Comparison of ENCODE assay signal across 9 cellular contexts in the genomic region with DNA sequence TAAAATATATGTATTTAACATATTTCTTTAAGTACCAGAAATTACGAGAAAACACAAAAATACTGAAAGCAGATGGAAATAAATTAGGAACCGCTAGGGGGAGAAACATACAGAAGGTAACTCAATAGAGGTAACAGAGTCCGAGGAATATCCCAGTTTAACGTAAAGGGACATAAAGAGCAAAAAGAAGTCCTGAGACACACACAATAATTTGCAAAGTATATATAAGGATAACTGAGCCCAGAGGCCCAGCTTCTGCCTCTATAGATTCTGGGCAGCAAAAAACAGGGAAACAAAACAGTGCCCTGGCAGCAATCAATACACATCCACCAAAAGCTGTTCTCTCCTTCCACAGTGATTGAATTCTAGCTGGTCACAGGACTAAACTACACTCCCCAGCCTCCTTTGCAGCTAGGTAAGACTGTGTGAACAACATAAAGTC. TPM values are rescaled to one million over a fixed set of nuclear protein-coding genes. Genes with fewer than 3 reads are reported as not detected.
DNase-seq lines count a peak whose midpoint lies in the region; ATAC-seq, FAIRE-seq and TF ChIP-seq lines count a peak whose summit lies in the region.
"Had no signal": no experiment of that assay in that cellular context is flagged by ENCODE, and none has a peak within 500 bp of the region (broad histone marks: within the 10 kb centered on the region; RNA-seq: fewer than 3 reads in every experiment).

No MANE protein-coding gene starts in this region.

- intact Hi-C loops in esophagus squamous epithelium (cut with DNase I) = no loop called here

- 32 to 42% methylated on average over 4 of the region's 4 CpGs for WGBS in esophagus squamous epithelium, 2 donors

- H3K36me3 Mint-ChIP-seq in neural crest cell (ENCODE audit: low read depth) = peaks cover 3% of the 10 kb centered on the region

- ATAC-seq in GM19397 (IDR thresholded peaks at IDR 0.05; ENCODE audit: unreplicated experiment) = no peak
- ATAC-seq in GM21737 (IDR thresholded peaks at IDR 0.05; ENCODE audit: unreplicated experiment) = no peak

- H3K4me1 Mint-ChIP-seq in neural crest cell = peaks cover 4% of the 10 kb centered on the region

- no peaks in the 10 kb centered on the region for H3K4me1 ChIP-seq in esophagus squamous epithelium

- TF ChIP-seq CTCF in esophagus squamous epithelium (IDR thresholded peaks at IDR 0.05) (peak in 4 of 6 experiments; percentile 12 to 42 (median 36)), neural crest cell (conservative IDR thresholded peaks at IDR 0.05) (peak; percentile 75), D721Med (IDR thresholded peaks at IDR 0.05; ENCODE audit: insufficient read depth, missing control alignments) (no peak)

- no peak for FAIRE-seq in D721Med (lab: Jason Lieb, UNC)

- H3K4me3 ChIP-seq in esophagus squamous epithelium = peak overlapping the region in 1 of 4 donors; percentile 40

- no peak for TF ChIP-seq POLR2A in esophagus squamous epithelium (IDR thresholded peaks at IDR 0.05)

- H3K27me3 Mint-ChIP-seq in neural crest cell (ENCODE audit: low read depth) = no peaks in the 10 kb centered on the region

- H3K9me3 Mint-ChIP-seq in neural crest cell = no peaks in the 10 kb centered on the region

- peaks cover 0 to 8% (median 0%) of the 10 kb centered on the region in 3 donors for H3K36me3 ChIP-seq in esophagus squamous epithelium

- DNase-seq in EL (peak; percentile 42), LoVo (ENCODE audit: low spot score) (peak; percentile 13), esophagus squamous epithelium (lab: John Stamatoyannopoulos, UW) (no peak), neural crest cell (ENCODE audit: low read depth, low spot score) (no peak), D721Med (ENCODE audit: insufficient read length, low spot score) (no peak)
- DNase-seq in activated CD8-positive, alpha-beta memory T cell treated with anti-CD3 and anti-CD28 coated beads for 24 hours = no peak
- DNase-seq: NCI-H69 had no signal

- H3K27ac ChIP-seq in esophagus squamous epithelium = no peak overlapping the region

- no peak overlapping the region for H3K27ac Mint-ChIP-seq in neural crest cell (ENCODE audit: unreplicated experiment)

- no peak overlapping the region for H3K4me3 Mint-ChIP-seq in neural crest cell

- H3K27me3 ChIP-seq in esophagus squamous epithelium = no peaks in the 10 kb centered on the region

- H3K9me3 ChIP-seq in esophagus squamous epithelium = no peaks in the 10 kb centered on the region

RNA-seq across cellular contexts. Expression of gene TBC1D32, which starts 15.1 kb away (rescaled TPM):
- 1 to 10 TPM; 2.2 to 6.5 (median 3.8) TPM for total RNA-seq in esophagus squamous epithelium
- total RNA-seq in neural crest cell = 11.3 and 13.6 TPM in 2 replicates

Comparison
In these comparisons a context has a peak if more than half of its experiments do, and no peak if none do; other contexts are left out.
1. DNase-seq: peak in EL (single experiment) and LoVo (single experiment); none in esophagus squamous epithelium (single experiment), neural crest cell (single experiment), activated CD8-positive, alpha-beta memory T cell treated with anti-CD3 and anti-CD28 coated beads for 24 hours (single experiment) and D721Med (single experiment).